8 cellular contexts compared by ENCODE assay signal in genomic region chr18:76518073-76518472, GRCh38. TPM values are rescaled to one million over a fixed set of nuclear protein-coding genes. Genes with fewer than 3 reads are reported as not detected.
DNase-seq lines count a peak whose midpoint lies in the region; ATAC-seq, FAIRE-seq and TF ChIP-seq lines count a peak whose summit lies in the region.

No MANE protein-coding gene starts in this region.

- peak overlapping the region; percentile 55 for H3K4me3 Mint-ChIP-seq in activated naive CD8-positive, alpha-beta T cell treated with anti-CD3 and anti-CD28 coated beads for 36 hours

- H3K4me2 ChIP-seq in mammary epithelial cell (ENCODE audit: insufficient read depth, low read depth, low read length) = no peak overlapping the region

- no peaks in the 10 kb centered on the region for H3K9me3 ChIP-seq in breast epithelium
- no peaks in the 10 kb centered on the region for H3K9me3 ChIP-seq in mammary epithelial cell (replicated peaks; ENCODE audit: insufficient read depth, low read length)
- H3K9me3 ChIP-seq in right lobe of liver = no peaks in the 10 kb centered on the region
- H3K9me3 ChIP-seq in transverse colon = no peaks in the 10 kb centered on the region

- H3K36me3 ChIP-seq in breast epithelium (no peaks in the 10 kb centered on the region), mammary epithelial cell (ENCODE audit: insufficient read depth, low read length) (no peaks in the 10 kb centered on the region), right lobe of liver (no peaks in the 10 kb centered on the region), transverse colon (no peaks in the 10 kb centered on the region)

- peaks cover 15% of the 10 kb centered on the region for H3K4me1 Mint-ChIP-seq in activated naive CD8-positive, alpha-beta T cell treated with anti-CD3 and anti-CD28 coated beads for 36 hours

- no peak for DNase-seq in breast epithelium (ENCODE audit: low spot score in 2 of 2)
- no peak for DNase-seq in mammary epithelial cell
- DNase-seq in activated naive CD8-positive, alpha-beta T cell treated with anti-CD3 and anti-CD28 coated beads for 36 hours = no peak
- DNase-seq in right lobe of liver = no peak
- DNase-seq in transverse colon = no peak
- no peak for DNase-seq in RCC 7860 (ENCODE audit: low spot score)
- DNase-seq in pons (ENCODE audit: low spot score) = no peak
- no peak for DNase-seq in activated CD8-positive, alpha-beta memory T cell treated with anti-CD3 and anti-CD28 coated beads for 24 hours

- H3K4me3 ChIP-seq in breast epithelium (peak overlapping the region; percentile 24 to 38 (median 33)), mammary epithelial cell (replicated peaks in 1 of 3; ENCODE audit: insufficient read depth in 1 of 3, low read depth in 2 of 3, low read length in 3 of 3) (no peak overlapping the region), right lobe of liver (peak overlapping the region; percentile 16 to 31 (median 19)), transverse colon (peak overlapping the region in 2 of 4 donors; percentile 0 to 27)

- in situ Hi-C loops in mammary epithelial cell (cut with MboI; ENCODE audit: low sequenced_read_pairs in 2 of 2) = no loop called here
- in situ Hi-C loops in transverse colon (cut with MboI; ENCODE audit: low pct_ligation_motif_present in 1 of 4, low pct_unique_long_range_greater_than_20kb in 1 of 4, low sequenced_read_pairs in 3 of 4) = no loop called here

- H3K27me3 ChIP-seq in breast epithelium = no peaks in the 10 kb centered on the region
- H3K27me3 ChIP-seq in mammary epithelial cell (ENCODE audit: insufficient read depth, low read length) = peaks cover 2% of the 10 kb centered on the region
- H3K27me3 ChIP-seq in right lobe of liver = no peaks in the 10 kb centered on the region
- no peaks in the 10 kb centered on the region for H3K27me3 ChIP-seq in transverse colon

- no peak overlapping the region for H3K27ac Mint-ChIP-seq in activated naive CD8-positive, alpha-beta T cell treated with anti-CD3 and anti-CD28 coated beads for 36 hours

- H3K27ac ChIP-seq in breast epithelium (peak overlapping the region in 1 of 2 donors; percentile 54), mammary epithelial cell (ENCODE audit: insufficient read depth, low read depth, low read length) (no peak overlapping the region), right lobe of liver (no peak overlapping the region), transverse colon (peak overlapping the region in 3 of 4 donors; percentile 32 to 68 (median 67))

- H3K9me3 Mint-ChIP-seq in activated naive CD8-positive, alpha-beta T cell treated with anti-CD3 and anti-CD28 coated beads for 36 hours = no peaks in the 10 kb centered on the region

- no peak for FAIRE-seq in RCC 7860 (lab: Jason Lieb, UNC)

- dilution Hi-C loops in mammary epithelial cell (cut with HindIII; ENCODE audit: low sequenced_read_pairs) = no loop called here

- no TSS peak for BruUV-seq in mammary epithelial cell (replicated peaks; lab: Mats Ljungman, UMichigan)

- H4K20me1 ChIP-seq in mammary epithelial cell (ENCODE audit: insufficient read depth, low read length) = no peaks in the 10 kb centered on the region

- TF ChIP-seq POLR2A in breast epithelium (IDR thresholded peaks at IDR 0.05) (no peak), right lobe of liver (IDR thresholded peaks at IDR 0.05) (no peak), transverse colon (IDR thresholded peaks at IDR 0.05) (no peak)

- no peak for TF ChIP-seq EP300 in transverse colon (IDR thresholded peaks at IDR 0.05; ENCODE audit: low read depth)

- TF ChIP-seq CTCF in breast epithelium (IDR thresholded peaks at IDR 0.05) = no peak
- no peak for TF ChIP-seq CTCF in mammary epithelial cell (conservative IDR thresholded peaks at IDR 0.05 in 1 of 2, IDR thresholded peaks at IDR 0.05 in 1 of 2; ENCODE audit: extremely low read depth in 1 of 2, insufficient read depth in 1 of 2, low read depth in 1 of 2, low read length in 2 of 2)
- no peak for TF ChIP-seq CTCF in right lobe of liver (IDR thresholded peaks at IDR 0.05)
- no peak for TF ChIP-seq CTCF in transverse colon (IDR thresholded peaks at IDR 0.05)

- no peaks in the 10 kb centered on the region for H3K4me1 ChIP-seq in breast epithelium
- H3K4me1 ChIP-seq in mammary epithelial cell (ENCODE audit: insufficient read depth, low read length) = no peaks in the 10 kb centered on the region
- H3K4me1 ChIP-seq in right lobe of liver = peaks cover 0 to 5% (median 0%) of the 10 kb centered on the region in 4 donors
- H3K4me1 ChIP-seq in transverse colon = no peaks in the 10 kb centered on the region

- 98% methylated on average over 5 of the region's 5 CpGs for WGBS in mammary epithelial cell (ENCODE audit: low coverage, missing lambda C conversion rate)
- WGBS in right lobe of liver (ENCODE audit: insufficient coverage, low coverage, low lambda C conversion rate, missing lambda C conversion rate) = 44% methylated on average over 5 of the region's 5 CpGs
- 45 to 57% methylated on average over 5 of the region's 5 CpGs for WGBS in transverse colon (ENCODE audit: low coverage in 1 of 2), 2 donors

- H3K36me3 Mint-ChIP-seq in activated naive CD8-positive, alpha-beta T cell treated with anti-CD3 and anti-CD28 coated beads for 36 hours = no peaks in the 10 kb centered on the region

- no peak overlapping the region for H2AFZ ChIP-seq in mammary epithelial cell (ENCODE audit: low read depth, low read length)

- H3K79me2 ChIP-seq in mammary epithelial cell (ENCODE audit: insufficient read depth, low read length) = no peaks in the 10 kb centered on the region

- ATAC-seq in right lobe of liver = no peak

- CTCF ChIA-PET in mammary epithelial cell (lab: Charles Lee; ENCODE audit: low non-redundant PET) = no interaction called here

- H3K27me3 Mint-ChIP-seq in activated naive CD8-positive, alpha-beta T cell treated with anti-CD3 and anti-CD28 coated beads for 36 hours = peaks cover 52% of the 10 kb centered on the region

- no peak overlapping the region for H3K9ac ChIP-seq in mammary epithelial cell (ENCODE audit: insufficient read depth, low read length)

- intact Hi-C loops in breast epithelium (cut with DNase I; ENCODE audit: low total_unique reads) (no loop called here), mammary epithelial cell (cut with micrococcal nuclease) (no loop called here), right lobe of liver (cut with DNase I) (no loop called here), transverse colon (cut with DNase I; ENCODE audit: low total_unique reads) (no loop called here)

RNA-seq across cellular contexts. Expression of gene ZNF516, which starts 23.0 kb away (rescaled TPM):
- total RNA-seq in breast epithelium (10 to 100 TPM; 12.0 to 33.4 (median 24.0) TPM), mammary epithelial cell (10 to 100 TPM; 27.2 to 36.0 TPM), right lobe of liver (10 to 100 TPM; 10.2 to 16.0 (median 13.7) TPM), transverse colon (10 to 100 TPM; 19.4 to 37.8 (median 26.7) TPM)
- 7.5 TPM for polyA plus RNA-seq in mammary epithelial cell
- 10.3 TPM for polyA minus RNA-seq in mammary epithelial cell
- total RNA-seq in activated naive CD8-positive, alpha-beta T cell treated with anti-CD3 and anti-CD28 coated beads for 36 hours = 1 to 10 TPM; 6.5 to 8.6 TPM

Comparison
In these comparisons a context has a peak if more than half of its experiments do, and no peak if none do; other contexts are left out.
1. H3K4me3 ChIP-seq: peak in breast epithelium (3 of 3) and right lobe of liver (3 of 3); none in mammary epithelial cell (0 of 3).
2. H3K27ac ChIP-seq: peak in transverse colon (3 of 4); none in mammary epithelial cell (single experiment) and right lobe of liver (0 of 3).